In genomic region chr16:66728117-66728787, GRCh38 we compare ENCODE assay signal across 9 cellular contexts. TPM values are rescaled to one million over a fixed set of nuclear protein-coding genes. Genes with fewer than 3 reads are reported as not detected.
DNase-seq lines count a peak whose midpoint lies in the region; ATAC-seq and TF ChIP-seq lines count a peak whose summit lies in the region.
"Had no signal": no experiment of that assay in that cellular context is flagged by ENCODE, and none has a peak within 500 bp of the region (broad histone marks: within the 10 kb centered on the region; RNA-seq: fewer than 3 reads in every experiment).

No MANE protein-coding gene starts in this region.

- H3K36me3 ChIP-seq in MM.1S (replicated peaks; ENCODE audit: insufficient read depth, low read length) (0 out of 2 replicates have a peak, but pooled peaks cover 5% of the 10 kb centered on the region), SK-N-SH (replicated peaks in 1 of 2; ENCODE audit: control insufficient read depth in 1 of 2, insufficient read depth in 2 of 2, low read length in 1 of 2) (peaks cover 70 to 81% of the 10 kb centered on the region in 2 experiments)

- H3K27me3 ChIP-seq in MM.1S (replicated peaks; ENCODE audit: insufficient read depth, low read length) (no peaks in the 10 kb centered on the region), SK-N-SH (ENCODE audit: insufficient read depth) (no peaks in the 10 kb centered on the region)

- H3K4me1 ChIP-seq in MM.1S (ENCODE audit: low read length) (no peaks in the 10 kb centered on the region), SK-N-SH (ENCODE audit: control insufficient read depth in 1 of 2, insufficient read depth in 2 of 2, low read depth in 1 of 2, low read length in 1 of 2) (no peaks in the 10 kb centered on the region)

- DNase-seq in activated naive CD4-positive, alpha-beta T cell treated with anti-CD3 and anti-CD28 coated beads for 36 hours = peak; percentile 12
- DNase-seq in activated naive CD4-positive, alpha-beta T cell treated with anti-CD3 and anti-CD28 coated beads, Interleukin-2, amount 50 U/mL, for 16 hours = no peak
- DNase-seq in MM.1S (peak; percentile 56), SK-N-SH (peak; percentile 59), endothelial cell (ENCODE audit: low spot score) (no peak), mesothelial cell of epicardium (ENCODE audit: low spot score in 2 of 2, unreplicated experiment in 2 of 2) (no peak), T1000 (lab: John Stamatoyannopoulos, UW) (no peak)

- no peak overlapping the region for H3K4me2 ChIP-seq in MM.1S (ENCODE audit: low read depth, low read length)
- H3K4me2 ChIP-seq in SK-N-SH = no peak overlapping the region

- no peaks in the 10 kb centered on the region for H3K9me3 ChIP-seq in MM.1S (replicated peaks; ENCODE audit: insufficient read depth, low read length)
- no peaks in the 10 kb centered on the region for H3K9me3 ChIP-seq in SK-N-SH

- TF ChIP-seq CTCF in MM.1S (IDR thresholded peaks at IDR 0.05; ENCODE audit: low read length) = peak; percentile 74
- peak; percentile 75 for TF ChIP-seq CTCF in SK-N-SH (IDR thresholded peaks at IDR 0.05)
- TF ChIP-seq CTCF in endothelial cell (IDR thresholded peaks at IDR 0.05; ENCODE audit: unreplicated experiment) = peak; percentile 72
- peak; percentile 63 for TF ChIP-seq CTCF in mesothelial cell of epicardium (IDR thresholded peaks at IDR 0.05; ENCODE audit: unreplicated experiment)

- TF ChIP-seq EP300 in SK-N-SH (IDR thresholded peaks at IDR 0.05; ENCODE audit: borderline replicate concordance in 1 of 2, low read depth in 1 of 2, low read length in 1 of 2) = no peak

- intact Hi-C loops in activated naive CD4-positive, alpha-beta T cell treated with anti-CD3 and anti-CD28 coated beads for 36 hours (cut with micrococcal nuclease) = loop anchor here (1.0 kb wide), 1 partner anchor 139 kb away; no protein-coding TSS in a partner anchor

- H3K9me3 Mint-ChIP-seq in activated naive CD4-positive, alpha-beta T cell treated with anti-CD3 and anti-CD28 coated beads for 36 hours = no peaks in the 10 kb centered on the region
- H3K9me3 Mint-ChIP-seq in endothelial cell (ENCODE audit: unreplicated experiment) (no peaks in the 10 kb centered on the region), mesothelial cell of epicardium (no peaks in the 10 kb centered on the region)
- H3K9me3 Mint-ChIP-seq: stimulated activated naive CD8-positive, alpha-beta T cell treated with anti-CD3 and anti-CD28 coated beads, Interleukin-15, Interleukin-2, amounts not matched to agents 100 ng/mL and 50 ng/mL, for 24 hours had no signal

- H3K9me2 ChIP-seq in MM.1S (replicated peaks; ENCODE audit: insufficient read depth, low read length) = no peaks in the 10 kb centered on the region
- no peaks in the 10 kb centered on the region for H3K9me2 ChIP-seq in SK-N-SH

- no peak overlapping the region for H3K27ac Mint-ChIP-seq in activated naive CD4-positive, alpha-beta T cell treated with anti-CD3 and anti-CD28 coated beads for 36 hours
- no peak overlapping the region for H3K27ac Mint-ChIP-seq in endothelial cell (ENCODE audit: unreplicated experiment)
- peak overlapping the region; percentile 62 for H3K27ac Mint-ChIP-seq in mesothelial cell of epicardium
- H3K27ac Mint-ChIP-seq: stimulated activated naive CD8-positive, alpha-beta T cell treated with anti-CD3 and anti-CD28 coated beads, Interleukin-15, Interleukin-2, amounts not matched to agents 100 ng/mL and 50 ng/mL, for 24 hours had no signal

- POLR2A ChIA-PET in SK-N-SH (lab: Yijun Ruan, JAX) = interaction anchor here (1.3 kb wide), 1 partner anchor 9 kb away, joined by 4 read pairs; no protein-coding TSS in a partner anchor

- H3K79me2 ChIP-seq in MM.1S (ENCODE audit: low read length) (no peaks in the 10 kb centered on the region), SK-N-SH (ENCODE audit: insufficient read depth) (no peaks in the 10 kb centered on the region; the same call in 1 of the 2 replicates)

- TF ChIP-seq RAD21 in SK-N-SH (IDR thresholded peaks at IDR 0.05; ENCODE audit: low read length) = peak; percentile 63

- H3K9ac ChIP-seq in MM.1S (ENCODE audit: low read length) (no peak overlapping the region), SK-N-SH (no peak overlapping the region)

- no peaks in the 10 kb centered on the region for H3K27me3 Mint-ChIP-seq in activated naive CD4-positive, alpha-beta T cell treated with anti-CD3 and anti-CD28 coated beads for 36 hours (ENCODE audit: low read depth)
- H3K27me3 Mint-ChIP-seq in endothelial cell (ENCODE audit: unreplicated experiment) (peaks cover 2% of the 10 kb centered on the region), mesothelial cell of epicardium (ENCODE audit: low read depth) (no peaks in the 10 kb centered on the region)
- H3K27me3 Mint-ChIP-seq: stimulated activated naive CD8-positive, alpha-beta T cell treated with anti-CD3 and anti-CD28 coated beads, Interleukin-15, Interleukin-2, amounts not matched to agents 100 ng/mL and 50 ng/mL, for 24 hours had no signal

- H3F3A ChIP-seq in MM.1S (ENCODE audit: insufficient read depth, low read length) = 0 out of 2 replicates have a peak, but pooled peaks cover 5% of the 10 kb centered on the region
- H3F3A ChIP-seq in SK-N-SH (replicated peaks; ENCODE audit: insufficient read depth) = peaks cover 19% of the 10 kb centered on the region

- peaks cover 27% of the 10 kb centered on the region for H3K36me3 Mint-ChIP-seq in activated naive CD4-positive, alpha-beta T cell treated with anti-CD3 and anti-CD28 coated beads for 36 hours (ENCODE audit: low read depth)
- H3K36me3 Mint-ChIP-seq in endothelial cell (ENCODE audit: low read depth, unreplicated experiment) (peaks cover 43% of the 10 kb centered on the region), mesothelial cell of epicardium (peaks cover 53% of the 10 kb centered on the region)

- no peak overlapping the region for H2AFZ ChIP-seq in MM.1S (ENCODE audit: low read length)
- no peak overlapping the region for H2AFZ ChIP-seq in SK-N-SH (ENCODE audit: low read depth)

- ATAC-seq in GM18909 (IDR thresholded peaks at IDR 0.05; ENCODE audit: poor library complexity, unreplicated experiment) = no peak

- CTCF ChIA-PET in activated naive CD4-positive, alpha-beta T cell treated with anti-CD3 and anti-CD28 coated beads for 36 hours (lab: Charles Lee) = interaction anchor here (0.6 to 4.1 kb wide), 18 partner anchors 9 to 323 kb away, joined by 3 to 31 read pairs (median 4); partner anchors contain the start of gene DYNC1LI2
- CTCF ChIA-PET in SK-N-SH (lab: Yijun Ruan, JAX) = interaction anchor here (0.6 to 5.8 kb wide), 42 partner anchors 11 to 331 kb away, joined by 3 to 54 read pairs (median 4); partner anchors contain the start of genes DYNC1LI2 and NAE1

- H3K27ac ChIP-seq in MM.1S (ENCODE audit: low read length) (no peak overlapping the region), SK-N-SH (ENCODE audit: low read depth in 2 of 2, low read length in 1 of 2) (peak overlapping the region in 1 of 2 experiments; percentile 30; a peak in 1 of 4 replicates)

- no peak overlapping the region for H3K4me3 Mint-ChIP-seq in activated naive CD4-positive, alpha-beta T cell treated with anti-CD3 and anti-CD28 coated beads for 36 hours
- H3K4me3 Mint-ChIP-seq in endothelial cell (ENCODE audit: unreplicated experiment) = no peak overlapping the region
- no peak overlapping the region for H3K4me3 Mint-ChIP-seq in mesothelial cell of epicardium
- H3K4me3 Mint-ChIP-seq: stimulated activated naive CD8-positive, alpha-beta T cell treated with anti-CD3 and anti-CD28 coated beads, Interleukin-15, Interleukin-2, amounts not matched to agents 100 ng/mL and 50 ng/mL, for 24 hours had no signal

- H3K4me3 ChIP-seq in MM.1S (ENCODE audit: low read length) (no peak overlapping the region), SK-N-SH (ENCODE audit: low read depth in 2 of 2, low read length in 1 of 2) (no peak overlapping the region)

- H4K20me1 ChIP-seq in MM.1S (ENCODE audit: insufficient read depth, low read length) = no peaks in the 10 kb centered on the region
- H4K20me1 ChIP-seq in SK-N-SH (ENCODE audit: insufficient read depth) = peaks cover 8% of the 10 kb centered on the region

- H3K4me1 Mint-ChIP-seq in activated naive CD4-positive, alpha-beta T cell treated with anti-CD3 and anti-CD28 coated beads for 36 hours (ENCODE audit: low read depth) = no peaks in the 10 kb centered on the region
- H3K4me1 Mint-ChIP-seq in endothelial cell (ENCODE audit: unreplicated experiment) = no peaks in the 10 kb centered on the region
- H3K4me1 Mint-ChIP-seq in mesothelial cell of epicardium = no peaks in the 10 kb centered on the region

- 36% methylated on average over 3 of the region's 3 CpGs for WGBS in SK-N-SH (ENCODE audit: low lambda C conversion rate)

TF ChIP-seq in SK-N-SH, 30 proteins besides CTCF, POLR2A, EP300 and RAD21:
- no peak for TF ChIP-seq YY1 (IDR thresholded peaks at IDR 0.05; ENCODE audit: low read depth)
- peak; percentile 45 for TF ChIP-seq SMC3 (IDR thresholded peaks at IDR 0.05; ENCODE audit: low read depth, low read length)
TF ChIP-seq in SK-N-SH: peak in this region for 1.

RNA-seq across cellular contexts. Expression of gene DYNC1LI2, which starts 23.2 kb away (rescaled TPM):
- 10 to 100 TPM; 30.8 to 31.0 TPM for total RNA-seq in activated naive CD4-positive, alpha-beta T cell treated with anti-CD3 and anti-CD28 coated beads for 36 hours
- 33.1 and 49.6 TPM in 2 replicates for polyA plus RNA-seq in SK-N-SH (2012; rRNA removed)
- 24.1 and 25.2 TPM in 2 replicates for polyA plus RNA-seq in SK-N-SH (2012; cell fraction: cytosol; rRNA removed)
- 186 and 240 TPM in 2 replicates for polyA plus RNA-seq in SK-N-SH (2012; cell fraction: nucleus; rRNA removed)
- total RNA-seq in endothelial cell (ENCODE audit: unreplicated experiment) (138 TPM), mesothelial cell of epicardium (145 to 157 TPM (median 150 TPM) in 3 replicates)

RNA-seq across cellular contexts. Expression of gene CMTM4, which starts 31.7 kb away (rescaled TPM):
- 1 to 10 TPM; 4.6 to 4.7 TPM for total RNA-seq in activated naive CD4-positive, alpha-beta T cell treated with anti-CD3 and anti-CD28 coated beads for 36 hours
- polyA plus RNA-seq in SK-N-SH (2012; rRNA removed) = 21.7 and 30.8 TPM in 2 replicates
- polyA plus RNA-seq in SK-N-SH (2012; cell fraction: cytosol; rRNA removed) = 18.9 and 22.2 TPM in 2 replicates
- 22.9 and 26.7 TPM in 2 replicates for polyA plus RNA-seq in SK-N-SH (2012; cell fraction: nucleus; rRNA removed)
- total RNA-seq in endothelial cell (ENCODE audit: unreplicated experiment) (15.5 TPM), mesothelial cell of epicardium (60.1 to 63.4 TPM (median 60.8 TPM) in 3 replicates)

Comparison
In these comparisons a context has a peak if more than half of its experiments do, and no peak if none do; other contexts are left out.
1. DNase-seq: peak in activated naive CD4-positive, alpha-beta T cell treated with anti-CD3 and anti-CD28 coated beads for 36 hours (single experiment), MM.1S (single experiment) and SK-N-SH (single experiment); none in activated naive CD4-positive, alpha-beta T cell treated with anti-CD3 and anti-CD28 coated beads, Interleukin-2, amount 50 U/mL, for 16 hours (single experiment), endothelial cell (single experiment), mesothelial cell of epicardium (0 of 2) and T1000 (single experiment).
2. Peak in every context shown above with its lines, with median percentiles within 50 percentile points of each other: CTCF ChIP-seq.